In the genomic region with DNA sequence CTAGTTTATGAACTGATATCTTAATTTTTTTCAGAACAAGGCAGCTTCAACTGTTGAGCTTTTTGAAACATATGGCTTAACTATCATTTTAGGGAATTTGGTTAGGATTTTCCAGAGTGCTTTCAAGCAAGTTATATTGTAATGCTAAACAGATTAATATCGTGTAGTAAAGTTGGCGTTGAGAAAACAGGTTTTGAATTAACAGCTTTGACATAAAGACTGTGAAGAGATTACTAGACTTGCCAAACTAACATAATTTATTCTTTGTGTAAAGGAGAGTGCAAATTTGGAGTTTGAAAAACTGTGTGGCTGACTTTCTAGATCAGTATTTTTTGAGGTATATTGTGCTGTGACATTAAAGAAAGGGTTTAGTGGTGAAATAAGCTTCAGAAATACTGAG, we compare ENCODE assay signal across 16 cellular contexts. TPM values are rescaled to one million over a fixed set of nuclear protein-coding genes. Genes with fewer than 3 reads are reported as not detected.
DNase-seq lines count a peak whose midpoint lies in the region; ATAC-seq, FAIRE-seq and TF ChIP-seq lines count a peak whose summit lies in the region.
"Had no signal": no experiment of that assay in that cellular context is flagged by ENCODE, and none has a peak within 500 bp of the region (broad histone marks: within the 10 kb centered on the region; RNA-seq: fewer than 3 reads in every experiment).

No MANE protein-coding gene starts in this region.

- peak overlapping the region; percentile 77 for H3K27ac Mint-ChIP-seq in T-helper 17 cell
- H3K27ac Mint-ChIP-seq: activated naive CD4-positive, alpha-beta T cell treated with anti-CD3 and anti-CD28 coated beads, Interleukin-2, amount 50 U/mL, for 72 hours had no signal

- CTCF ChIA-PET in endothelial cell of umbilical vein (lab: Charles Lee) = interaction anchor here (0.9 to 1.6 kb wide), 9 partner anchors 13 to 104 kb away, joined by 3 to 6 read pairs (median 3); a partner anchor contains a TSS

- FAIRE-seq in endothelial cell of umbilical vein (lab: Jason Lieb, UNC) (no peak), kidney (lab: Jason Lieb, UNC) (no peak)
- FAIRE-seq: islet of Langerhans had no signal

- TF ChIP-seq CTCF in endothelial cell of umbilical vein (IDR thresholded peaks at IDR 0.05; ENCODE audit: extremely low read depth in 1 of 2, insufficient read depth in 1 of 2, low read depth in 1 of 2, low read length in 2 of 2) (no peak), neutrophil (IDR thresholded peaks at IDR 0.05) (no peak), upper lobe of right lung (IDR thresholded peaks at IDR 0.05) (no peak), kidney (IDR thresholded peaks at IDR 0.05; ENCODE audit: borderline replicate concordance, extremely low read depth, insufficient read depth) (no peak), brain microvascular endothelial cell (IDR thresholded peaks at IDR 0.05; ENCODE audit: low read depth, low read length, missing control alignments) (no peak)

- H3K79me2 ChIP-seq in endothelial cell of umbilical vein (ENCODE audit: control insufficient read depth, insufficient read depth, low read length) = peaks cover 84% of the 10 kb centered on the region

- no peaks in the 10 kb centered on the region for H3K36me3 ChIP-seq in endothelial cell of umbilical vein (ENCODE audit: control insufficient read depth in 2 of 2, extremely low read depth in 1 of 2, insufficient read depth in 2 of 2, low read length in 2 of 2)
- H3K36me3 ChIP-seq in neutrophil = peaks cover 4% of the 10 kb centered on the region
- no peaks in the 10 kb centered on the region for H3K36me3 ChIP-seq in upper lobe of right lung
- H3K36me3 ChIP-seq in kidney (ENCODE audit: control insufficient read depth in 1 of 2, insufficient read depth in 2 of 2, low read length in 2 of 2) = no peaks in the 10 kb centered on the region
- no peaks in the 10 kb centered on the region for H3K36me3 ChIP-seq in brain microvascular endothelial cell (replicated peaks)

- peaks cover 68% of the 10 kb centered on the region for H3K4me1 ChIP-seq in endothelial cell of umbilical vein (ENCODE audit: control insufficient read depth, extremely low read depth, insufficient read depth, low read length)
- H3K4me1 ChIP-seq in neutrophil (ENCODE audit: control insufficient read depth in 1 of 2, insufficient read depth in 1 of 2, low read depth in 1 of 2, low read length in 1 of 2) = peaks cover 65 to 66% of the 10 kb centered on the region in 2 experiments
- peaks cover 82% of the 10 kb centered on the region for H3K4me1 ChIP-seq in upper lobe of right lung
- peaks cover 22% of the 10 kb centered on the region in 2 donors for H3K4me1 ChIP-seq in kidney (ENCODE audit: control insufficient read depth in 1 of 2, insufficient read depth in 1 of 2, low read depth in 1 of 2, low read length in 2 of 2)

- H2AFZ ChIP-seq in endothelial cell of umbilical vein (ENCODE audit: low read depth, low read length) = no peak overlapping the region

- intact Hi-C loops in endothelial cell of umbilical vein (cut with micrococcal nuclease) = no loop called here
- intact Hi-C loops in upper lobe of right lung (cut with DNase I) = no loop called here
- intact Hi-C loops in kidney (cut with DNase I) = no loop called here

- TF ChIP-seq POLR2A in endothelial cell of umbilical vein (IDR thresholded peaks at IDR 0.05; ENCODE audit: low read depth, low read length) = no peak

- H3K27me3 Mint-ChIP-seq in T-helper 17 cell = no peaks in the 10 kb centered on the region

- POLR2A ChIA-PET in endothelial cell of umbilical vein (lab: Charles Lee) = no interaction called here

- peaks cover 50% of the 10 kb centered on the region for H3K4me1 Mint-ChIP-seq in T-helper 17 cell

- no TSS peak for BruUV-seq in endothelial cell of umbilical vein (replicated peaks; lab: Mats Ljungman, UMichigan)

- H3K27ac ChIP-seq in endothelial cell of umbilical vein (ENCODE audit: insufficient read depth, low read depth, low read length) = peak overlapping the region; percentile 71
- peak overlapping the region; percentile 11 for H3K27ac ChIP-seq in neutrophil
- peak overlapping the region; percentile 51 for H3K27ac ChIP-seq in upper lobe of right lung
- no peak overlapping the region for H3K27ac ChIP-seq in kidney (ENCODE audit: low read depth in 2 of 2, low read length in 2 of 2)
- no peak overlapping the region for H3K27ac ChIP-seq in brain microvascular endothelial cell
- H3K27ac ChIP-seq: C4-2B had no signal

- H3K4me2 ChIP-seq in endothelial cell of umbilical vein (ENCODE audit: insufficient read depth, low read length) = no peak overlapping the region

- in situ Hi-C loops in brain microvascular endothelial cell (cut with HindIII; ENCODE audit: low pct_ligation_motif_present, low sequenced_read_pairs) = no loop called here

- no peaks in the 10 kb centered on the region for H3K9me1 ChIP-seq in endothelial cell of umbilical vein (replicated peaks; ENCODE audit: control insufficient read depth, extremely low read depth, insufficient read depth, low read length)

- no peaks in the 10 kb centered on the region for H3K27me3 ChIP-seq in endothelial cell of umbilical vein (ENCODE audit: control insufficient read depth in 2 of 2, insufficient read depth in 2 of 2, low read length in 2 of 2)
- no peaks in the 10 kb centered on the region for H3K27me3 ChIP-seq in neutrophil
- no peaks in the 10 kb centered on the region for H3K27me3 ChIP-seq in upper lobe of right lung
- H3K27me3 ChIP-seq in brain microvascular endothelial cell (replicated peaks) = no peaks in the 10 kb centered on the region

- ATAC-seq in T-helper 17 cell = no peak
- no peak for ATAC-seq in upper lobe of right lung
- ATAC-seq: activated naive CD4-positive, alpha-beta T cell treated with anti-CD3 and anti-CD28 coated beads, Interleukin-2, amount 50 U/mL, for 72 hours had no signal

- peaks cover 6% of the 10 kb centered on the region for H3K36me3 Mint-ChIP-seq in T-helper 17 cell (ENCODE audit: low read depth)

- H3K4me3 ChIP-seq in endothelial cell of umbilical vein (replicated peaks in 1 of 3; ENCODE audit: insufficient read depth in 1 of 3, low read depth in 1 of 3, low read length in 3 of 3) (no peak overlapping the region), neutrophil (ENCODE audit: low read depth in 1 of 2, low read length in 1 of 2) (no peak overlapping the region), upper lobe of right lung (no peak overlapping the region), kidney (ENCODE audit: low read length in 2 of 2) (no peak overlapping the region), brain microvascular endothelial cell (ENCODE audit: low read depth, low read length) (no peak overlapping the region)

- H3K9me3 ChIP-seq in T-helper 17 cell (ENCODE audit: control insufficient read depth, low read length, poor library complexity, severe bottlenecking) (no peaks in the 10 kb centered on the region), endothelial cell of umbilical vein (replicated peaks; ENCODE audit: control insufficient read depth, insufficient read depth, low read length) (no peaks in the 10 kb centered on the region), neutrophil (no peaks in the 10 kb centered on the region), upper lobe of right lung (no peaks in the 10 kb centered on the region), kidney (ENCODE audit: control insufficient read depth in 1 of 2, low read length in 2 of 2) (no peaks in the 10 kb centered on the region)

- no peak overlapping the region for H3K4me3 Mint-ChIP-seq in T-helper 17 cell

- peak overlapping the region; percentile 7 for H3K9ac ChIP-seq in endothelial cell of umbilical vein (replicated peaks; ENCODE audit: extremely low read depth, insufficient read depth, low read length)
- no peak overlapping the region for H3K9ac ChIP-seq in kidney (ENCODE audit: low read length in 2 of 2)

- no peak for DNase-seq in T-helper 17 cell
- no peak for DNase-seq in endothelial cell of umbilical vein (ENCODE audit: low read depth, low spot score)
- no peak for DNase-seq in upper lobe of right lung
- DNase-seq in kidney = no peak
- no peak for DNase-seq in NCI-H2196 (lab: John Stamatoyannopoulos, UW; ENCODE audit: unreplicated experiment)
- DNase-seq in brain microvascular endothelial cell = no peak
- DNase-seq: activated CD4-positive, alpha-beta T cell treated with anti-CD3 and anti-CD28 coated beads for 4 hours; caudate nucleus; DMS79 treated with DMSO at 0.1 percent for 48 hours; NCI-H2107; Right ventricle myocardium superior; stimulated activated CD4-positive, alpha-beta T cell treated with anti-CD3 and anti-CD28 coated beads, Interleukin-4, amount 100 ng/mL, for 24 hours had no signal

- dilution Hi-C loops in endothelial cell of umbilical vein (cut with MboI; ENCODE audit: extremely low pct_ligation_motif_present, low sequenced_read_pairs) = no loop called here

- peaks cover 12% of the 10 kb centered on the region for H4K20me1 ChIP-seq in endothelial cell of umbilical vein (replicated peaks; ENCODE audit: control insufficient read depth, extremely low read depth, insufficient read depth, low read length)

TF ChIP-seq in endothelial cell of umbilical vein, 7 proteins besides CTCF, POLR2A, EP300 and RAD21 (continues in another document):
- TF ChIP-seq FOS (IDR thresholded peaks at IDR 0.05; ENCODE audit: borderline replicate concordance, insufficient read depth, low read length) = no peak

RNA-seq across cellular contexts. Expression of a gene that starts 17.2 kb away (rescaled TPM):
- total RNA-seq in T-helper 17 cell = 100 to 1,000 TPM; 131 to 157 TPM
- total RNA-seq in endothelial cell of umbilical vein = 244 and 258 TPM in 2 replicates
- 82.2 and 84.7 TPM in 2 replicates for polyA plus RNA-seq in endothelial cell of umbilical vein
- polyA plus RNA-seq in endothelial cell of umbilical vein (2011; cell fraction: cytosol; rRNA removed) = 46.4 and 51.9 TPM in 2 replicates
- polyA plus RNA-seq in endothelial cell of umbilical vein (2011; cell fraction: nucleus; rRNA removed) = 749 and 898 TPM in 2 replicates
- polyA plus RNA-seq in endothelial cell of umbilical vein (2012) = 151 and 223 TPM in 2 replicates
- polyA minus RNA-seq in endothelial cell of umbilical vein = 369 and 373 TPM in 2 replicates
- 99.6 TPM for polyA minus RNA-seq in endothelial cell of umbilical vein (2011; cell fraction: cytosol; rRNA and poly(A)+ RNA removed)
- polyA minus RNA-seq in endothelial cell of umbilical vein (2011; cell fraction: nucleus; rRNA and poly(A)+ RNA removed) = 1,208 and 1,408 TPM in 2 replicates
- 256 TPM for total RNA-seq in upper lobe of right lung
- 218 TPM for total RNA-seq in kidney
- polyA plus RNA-seq in kidney (ENCODE audit: insufficient read depth, low read depth, low replicate concordance) = 70.0 TPM

RNA-seq across cellular contexts. Expression of a gene that starts 53.1 kb away (rescaled TPM):
- under 1 TPM in 1 of 2 donors, not detected in 1; 0.15 TPM for total RNA-seq in T-helper 17 cell
- 2.6 and 3.9 TPM in 2 replicates for total RNA-seq in endothelial cell of umbilical vein
- 0.89 and 0.98 TPM in 2 replicates for polyA plus RNA-seq in endothelial cell of umbilical vein
- polyA plus RNA-seq in endothelial cell of umbilical vein (2011; cell fraction: cytosol; rRNA removed) = 0.81 and 1.1 TPM in 2 replicates
- polyA plus RNA-seq in endothelial cell of umbilical vein (2011; cell fraction: nucleus; rRNA removed) = 1.4 and 1.5 TPM in 2 replicates
- 1.0 and 1.6 TPM in 2 replicates for polyA plus RNA-seq in endothelial cell of umbilical vein (2012)
- 0.51 and 1.8 TPM in 2 replicates for polyA minus RNA-seq in endothelial cell of umbilical vein
- polyA minus RNA-seq in endothelial cell of umbilical vein (2011; cell fraction: cytosol; rRNA and poly(A)+ RNA removed) = 1.7 TPM
- polyA minus RNA-seq in endothelial cell of umbilical vein (2011; cell fraction: nucleus; rRNA and poly(A)+ RNA removed) = 0.96 and 1.3 TPM in 2 replicates
- 3.6 TPM for total RNA-seq in upper lobe of right lung
- 3.1 TPM for total RNA-seq in kidney
- 1.7 TPM for polyA plus RNA-seq in kidney (ENCODE audit: insufficient read depth, low read depth, low replicate concordance)

Comparison
In these comparisons a context has a peak if more than half of its experiments do, and no peak if none do; other contexts are left out.
1. H3K27ac ChIP-seq: peak in endothelial cell of umbilical vein (single experiment), neutrophil (single experiment) and upper lobe of right lung (single experiment); none in kidney (0 of 2) and brain microvascular endothelial cell (single experiment).